17 cellular contexts compared by ENCODE assay signal in the genomic region with DNA sequence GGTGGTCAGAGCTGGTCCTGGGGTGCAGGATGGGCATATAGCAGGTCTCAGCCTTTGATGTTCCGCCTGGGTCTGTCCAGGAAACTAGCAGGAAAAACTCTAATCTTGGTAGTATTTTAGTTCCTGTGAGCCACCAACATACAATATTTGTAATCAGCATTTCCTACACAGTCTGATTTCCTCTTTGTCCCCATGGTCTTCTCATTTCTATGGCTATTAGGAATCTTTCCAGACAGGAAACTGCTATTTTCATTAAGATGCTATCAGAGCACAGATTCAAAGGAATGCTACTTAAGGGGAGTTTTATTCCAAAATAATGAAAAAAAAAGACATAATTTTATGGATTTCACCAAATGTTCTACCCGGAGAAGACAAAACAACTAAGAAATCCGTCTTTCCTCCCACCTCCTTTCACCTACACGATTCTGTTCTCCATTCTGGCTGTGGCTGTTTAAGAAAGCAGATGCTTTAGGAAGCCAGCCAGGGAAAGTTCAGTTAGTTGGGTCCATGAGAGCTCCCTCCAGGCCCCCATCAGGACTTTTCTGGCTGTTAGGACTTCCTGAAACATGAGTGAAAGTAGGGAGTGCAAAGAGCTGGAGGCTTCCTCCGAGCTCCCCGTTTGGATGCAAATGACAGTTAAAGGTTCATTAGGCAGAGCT. TPM values are rescaled to one million over a fixed set of nuclear protein-coding genes. Genes with fewer than 3 reads are reported as not detected.
"Had no signal": no experiment of that assay in that cellular context is flagged by ENCODE, and none has a peak within 500 bp of the region (broad histone marks: within the 10 kb centered on the region; RNA-seq: fewer than 3 reads in every experiment).

No MANE protein-coding gene starts in this region.

- H3K36me3 ChIP-seq: esophagus squamous epithelium, neural progenitor cell, ovary, stomach had no signal

- H3K27ac Mint-ChIP-seq: activated B cell treated with CpG ODN at 0.5 μM for 24 hours; activated CD4-positive, alpha-beta T cell treated with anti-CD3 and anti-CD28 coated beads, Interleukin-2, amount 10 ng/mL, durations not matched to agents 24 days and 14 days; activated CD8-positive, alpha-beta T cell treated with anti-CD3 and anti-CD28 coated beads, Interleukin-2, amount 10 ng/mL, durations not matched to agents 7 days and 5 days; activated naive CD8-positive, alpha-beta T cell treated with anti-CD3 and anti-CD28 coated beads, Interleukin-2, amount 50 U/mL, for 24 hours; activated T-cell treated with anti-CD3 and anti-CD28 coated beads, Interleukin-2, amount 50 U/mL, for 72 hours; neural progenitor cell had no signal

- H3K4me3 Mint-ChIP-seq: activated B cell treated with CpG ODN at 0.5 μM for 24 hours; activated CD4-positive, alpha-beta T cell treated with anti-CD3 and anti-CD28 coated beads, Interleukin-2, amount 10 ng/mL, durations not matched to agents 24 days and 14 days; activated CD8-positive, alpha-beta T cell treated with anti-CD3 and anti-CD28 coated beads, Interleukin-2, amount 10 ng/mL, durations not matched to agents 7 days and 5 days; activated naive CD8-positive, alpha-beta T cell treated with anti-CD3 and anti-CD28 coated beads, Interleukin-2, amount 50 U/mL, for 24 hours; activated T-cell treated with anti-CD3 and anti-CD28 coated beads, Interleukin-2, amount 50 U/mL, for 72 hours; neural progenitor cell had no signal

- H3K9me3 ChIP-seq: esophagus squamous epithelium, ovary, stomach had no signal

- H3K9me3 Mint-ChIP-seq: activated B cell treated with CpG ODN at 0.5 μM for 24 hours; activated CD4-positive, alpha-beta T cell treated with anti-CD3 and anti-CD28 coated beads, Interleukin-2, amount 10 ng/mL, durations not matched to agents 24 days and 14 days; activated naive CD8-positive, alpha-beta T cell treated with anti-CD3 and anti-CD28 coated beads, Interleukin-2, amount 50 U/mL, for 24 hours; neural progenitor cell had no signal

- H3K27ac ChIP-seq: esophagus squamous epithelium, neural progenitor cell, ovary, stomach had no signal

- H3K9ac ChIP-seq: neural progenitor cell had no signal

- H3K36me3 Mint-ChIP-seq: neural progenitor cell had no signal

- FAIRE-seq: colon had no signal

- H3K27me3 ChIP-seq: neural progenitor cell, ovary had no signal

- H2AFZ ChIP-seq: neural progenitor cell had no signal

- H3K27me3 Mint-ChIP-seq: activated CD4-positive, alpha-beta T cell treated with anti-CD3 and anti-CD28 coated beads, Interleukin-2, amount 10 ng/mL, durations not matched to agents 24 days and 14 days; activated naive CD8-positive, alpha-beta T cell treated with anti-CD3 and anti-CD28 coated beads, Interleukin-2, amount 50 U/mL, for 24 hours had no signal

- H3K4me3 ChIP-seq: esophagus squamous epithelium, neural progenitor cell, ovary, stomach had no signal

- DNase-seq: activated B cell treated with CpG ODN at 0.5 μM for 24 hours; activated CD4-positive, alpha-beta T cell treated with anti-CD3 and anti-CD28 coated beads, Interleukin-2, amount 10 ng/mL, durations not matched to agents 24 days and 14 days; activated CD8-positive, alpha-beta memory T cell treated with anti-CD3 and anti-CD28 coated beads, Interleukin-2, amount 50 U/mL, for 48 hours; activated CD8-positive, alpha-beta T cell treated with anti-CD3 and anti-CD28 coated beads, Interleukin-2, amount 10 ng/mL, durations not matched to agents 7 days and 5 days; activated gamma-delta T cell; activated naive CD8-positive, alpha-beta T cell treated with anti-CD3 and anti-CD28 coated beads, Interleukin-2, amount 50 U/mL, for 24 hours; activated T-cell treated with anti-CD3 and anti-CD28 coated beads, Interleukin-2, amount 50 U/mL, for 72 hours; aorta; esophagus squamous epithelium; glutamatergic neuron; ovary; stimulated activated CD4-positive, alpha-beta T cell treated with anti-CD3 and anti-CD28 coated beads, Interleukin-12 subunit alpha, Interleukin-12 subunit beta, amount 100 ng/mL, for 4 hours; stimulated activated CD4-positive, alpha-beta T cell treated with anti-CD3 and anti-CD28 coated beads, Interleukin-2, amount 100 ng/mL, for 24 hours; stomach had no signal

- H3K4me2 ChIP-seq: neural progenitor cell had no signal

RNA-seq across cellular contexts. Expression of a gene that starts 36.4 kb away (rescaled TPM):
- total RNA-seq: activated B cell treated with CpG ODN at 0.5 μM for 24 hours, fibroblast of villous mesenchyme had no signal
- polyA plus RNA-seq: aorta had no signal
